In the genomic region with DNA sequence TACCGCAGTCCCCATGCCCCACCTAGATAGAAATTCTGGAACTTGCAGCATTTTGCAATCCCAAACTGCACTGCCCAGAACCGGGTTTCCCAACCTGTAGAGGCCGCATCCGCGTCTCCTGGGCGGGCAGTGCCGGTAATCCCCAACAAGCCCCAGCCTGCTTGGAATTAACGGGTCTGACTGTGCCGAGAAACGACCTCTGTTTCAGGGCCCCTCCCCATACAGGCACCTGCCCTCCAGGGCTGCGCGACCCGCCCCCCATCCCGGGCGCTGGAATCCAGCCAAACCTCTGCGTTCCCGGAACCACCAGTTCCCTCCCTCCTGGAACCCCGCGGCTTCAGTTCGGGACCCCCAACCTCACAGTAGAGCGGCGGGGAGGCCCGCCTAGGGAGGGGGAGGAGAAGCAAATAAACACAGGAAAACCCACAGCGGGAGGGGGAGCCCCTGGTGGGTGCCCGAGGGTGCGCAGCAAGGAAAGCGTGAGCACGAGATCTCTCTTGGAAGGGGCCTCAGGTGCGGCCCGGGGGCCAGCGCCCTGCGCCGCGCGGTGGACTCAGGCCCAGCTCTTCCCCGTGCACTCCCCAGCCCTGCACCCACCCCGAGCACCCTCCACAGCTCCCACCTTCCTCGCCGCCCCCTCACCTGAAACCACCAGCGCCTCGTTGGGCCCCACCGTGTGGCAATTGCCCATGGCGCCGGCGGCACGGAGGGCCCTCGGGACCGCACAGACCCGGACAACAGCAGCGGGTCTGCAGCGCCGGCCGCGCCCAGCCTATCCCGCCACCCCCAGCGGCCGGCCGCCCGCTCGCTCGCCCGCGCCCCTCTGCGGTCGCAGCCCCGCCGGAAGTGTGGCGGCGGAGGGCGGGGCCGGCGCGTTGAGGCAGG, we compare ENCODE assay signal across 1 cellular context.
TF ChIP-seq lines count a peak whose summit lies in the region.

A gene with protein sequence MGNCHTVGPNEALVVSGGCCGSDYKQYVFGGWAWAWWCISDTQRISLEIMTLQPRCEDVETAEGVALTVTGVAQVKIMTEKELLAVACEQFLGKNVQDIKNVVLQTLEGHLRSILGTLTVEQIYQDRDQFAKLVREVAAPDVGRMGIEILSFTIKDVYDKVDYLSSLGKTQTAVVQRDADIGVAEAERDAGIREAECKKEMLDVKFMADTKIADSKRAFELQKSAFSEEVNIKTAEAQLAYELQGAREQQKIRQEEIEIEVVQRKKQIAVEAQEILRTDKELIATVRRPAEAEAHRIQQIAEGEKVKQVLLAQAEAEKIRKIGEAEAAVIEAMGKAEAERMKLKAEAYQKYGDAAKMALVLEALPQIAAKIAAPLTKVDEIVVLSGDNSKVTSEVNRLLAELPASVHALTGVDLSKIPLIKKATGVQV (minus strand): TSS at position 850 of the 885 bp plus-strand sequence. CDS start 159 bp downstream, at position 691.

TF ChIP-seq in K562, 482 proteins besides CTCF, POLR2A, EP300 and RAD21 (continued from another document and continues in another):
- TF ChIP-seq TRIM24 (IDR thresholded peaks at IDR 0.05) (0 out of 4 replicates have a peak, but pooled peaks of 1 of the 2 experiments have one; percentile 9), NEUROD1 (IDR thresholded peaks at IDR 0.05; ENCODE audit: borderline replicate concordance, low read depth, low read length, partially characterized antibody) (peak; percentile 10), ZNF76 (CRISPR knock-in tag; IDR thresholded peaks at IDR 0.05; ENCODE audit: borderline replicate concordance) (peak; percentile 50; the same call in 1 of the 2 replicates), HMGN3 (IDR thresholded peaks at IDR 0.05; ENCODE audit: borderline replicate concordance, extremely low read depth, insufficient read length, low read depth, low read length) (peak; percentile 89), HMBOX1 (IDR thresholded peaks at IDR 0.05) (no peak), NFRKB (IDR thresholded peaks at IDR 0.05; ENCODE audit: low read depth) (no peak), ZNF175 (CRISPR knock-in tag; IDR thresholded peaks at IDR 0.05; ENCODE audit: low read depth) (0 out of 2 replicates have a peak, but pooled peaks have one; percentile 13), ZSCAN29 (IDR thresholded peaks at IDR 0.05) (no peak; the same call in 1 of the 2 replicates), ZNF354B (CRISPR knock-in tag; IDR thresholded peaks at IDR 0.05) (no peak), NUFIP1 (IDR thresholded peaks at IDR 0.05; ENCODE audit: partially characterized antibody) (no peak), HDAC8 (tag; IDR thresholded peaks at IDR 0.05) (no peak), DDX20 (tag; IDR thresholded peaks at IDR 0.05; ENCODE audit: low read depth) (no peak), ATF6 (CRISPR knock-in tag; IDR thresholded peaks at IDR 0.05) (peak; percentile 84; the same call in 1 of the 2 replicates), HMGXB4 (CRISPR knock-in tag; IDR thresholded peaks at IDR 0.05) (peak; percentile 10; the same call in 1 of the 2 replicates), POLR2B (IDR thresholded peaks at IDR 0.05; ENCODE audit: low read depth, partially characterized antibody) (peak; percentile 68), KLF13 (tag; IDR thresholded peaks at IDR 0.05; ENCODE audit: borderline replicate concordance, low read depth) (no peak), KLF16 (IDR thresholded peaks at IDR 0.05) (0 out of 2 replicates have a peak, but pooled peaks have one; percentile 10), CREB3 (tag; conservative IDR thresholded peaks at IDR 0.05; ENCODE audit: low read depth) (no peak), KAT2B (IDR thresholded peaks at IDR 0.05; ENCODE audit: low read depth, low read length) (no peak), GATAD2B (IDR thresholded peaks at IDR 0.05; ENCODE audit: borderline replicate concordance) (peak; percentile 89), NONO (IDR thresholded peaks at IDR 0.05; ENCODE audit: low read depth in 2 of 2, low read length in 1 of 2) (peak; percentile 59 to 92; a peak in 3 of 4 replicates), ILF3 (IDR thresholded peaks at IDR 0.05; ENCODE audit: borderline replicate concordance) (peak; percentile 94), C11orf30 (IDR thresholded peaks at IDR 0.05; ENCODE audit: low read depth) (no peak), SRSF9 (IDR thresholded peaks at IDR 0.05; ENCODE audit: borderline replicate concordance, low read depth, low read length) (no peak), NFIX (CRISPR knock-in tag; IDR thresholded peaks at IDR 0.05; ENCODE audit: low read depth) (0 out of 2 replicates have a peak, but pooled peaks have one; percentile 13), SMARCC2 (IDR thresholded peaks at IDR 0.05; ENCODE audit: low read depth) (no peak; the same call in 1 of the 2 replicates), ZBTB34 (CRISPR knock-in tag; IDR thresholded peaks at IDR 0.05) (no peak), CHD2 (IDR thresholded peaks at IDR 0.05; ENCODE audit: low read depth, low read length) (0 out of 2 replicates have a peak, but pooled peaks have one; percentile 6), ZBTB49 (CRISPR knock-in tag; IDR thresholded peaks at IDR 0.05; ENCODE audit: borderline replicate concordance) (no peak)
- TF ChIP-seq, protein P1, sequence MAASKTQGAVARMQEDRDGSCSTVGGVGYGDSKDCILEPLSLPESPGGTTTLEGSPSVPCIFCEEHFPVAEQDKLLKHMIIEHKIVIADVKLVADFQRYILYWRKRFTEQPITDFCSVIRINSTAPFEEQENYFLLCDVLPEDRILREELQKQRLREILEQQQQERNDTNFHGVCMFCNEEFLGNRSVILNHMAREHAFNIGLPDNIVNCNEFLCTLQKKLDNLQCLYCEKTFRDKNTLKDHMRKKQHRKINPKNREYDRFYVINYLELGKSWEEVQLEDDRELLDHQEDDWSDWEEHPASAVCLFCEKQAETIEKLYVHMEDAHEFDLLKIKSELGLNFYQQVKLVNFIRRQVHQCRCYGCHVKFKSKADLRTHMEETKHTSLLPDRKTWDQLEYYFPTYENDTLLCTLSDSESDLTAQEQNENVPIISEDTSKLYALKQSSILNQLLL (CRISPR knock-in tag; IDR thresholded peaks at IDR 0.05; ENCODE audit: borderline replicate concordance): no peak
- TF ChIP-seq, protein P2, sequence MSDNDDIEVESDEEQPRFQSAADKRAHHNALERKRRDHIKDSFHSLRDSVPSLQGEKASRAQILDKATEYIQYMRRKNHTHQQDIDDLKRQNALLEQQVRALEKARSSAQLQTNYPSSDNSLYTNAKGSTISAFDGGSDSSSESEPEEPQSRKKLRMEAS (CRISPR knock-in tag; IDR thresholded peaks at IDR 0.05): no peak
- TF ChIP-seq, protein P3, sequence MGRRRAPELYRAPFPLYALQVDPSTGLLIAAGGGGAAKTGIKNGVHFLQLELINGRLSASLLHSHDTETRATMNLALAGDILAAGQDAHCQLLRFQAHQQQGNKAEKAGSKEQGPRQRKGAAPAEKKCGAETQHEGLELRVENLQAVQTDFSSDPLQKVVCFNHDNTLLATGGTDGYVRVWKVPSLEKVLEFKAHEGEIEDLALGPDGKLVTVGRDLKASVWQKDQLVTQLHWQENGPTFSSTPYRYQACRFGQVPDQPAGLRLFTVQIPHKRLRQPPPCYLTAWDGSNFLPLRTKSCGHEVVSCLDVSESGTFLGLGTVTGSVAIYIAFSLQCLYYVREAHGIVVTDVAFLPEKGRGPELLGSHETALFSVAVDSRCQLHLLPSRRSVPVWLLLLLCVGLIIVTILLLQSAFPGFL (CRISPR knock-in tag; IDR thresholded peaks at IDR 0.05): no peak
- TF ChIP-seq, protein P4, sequence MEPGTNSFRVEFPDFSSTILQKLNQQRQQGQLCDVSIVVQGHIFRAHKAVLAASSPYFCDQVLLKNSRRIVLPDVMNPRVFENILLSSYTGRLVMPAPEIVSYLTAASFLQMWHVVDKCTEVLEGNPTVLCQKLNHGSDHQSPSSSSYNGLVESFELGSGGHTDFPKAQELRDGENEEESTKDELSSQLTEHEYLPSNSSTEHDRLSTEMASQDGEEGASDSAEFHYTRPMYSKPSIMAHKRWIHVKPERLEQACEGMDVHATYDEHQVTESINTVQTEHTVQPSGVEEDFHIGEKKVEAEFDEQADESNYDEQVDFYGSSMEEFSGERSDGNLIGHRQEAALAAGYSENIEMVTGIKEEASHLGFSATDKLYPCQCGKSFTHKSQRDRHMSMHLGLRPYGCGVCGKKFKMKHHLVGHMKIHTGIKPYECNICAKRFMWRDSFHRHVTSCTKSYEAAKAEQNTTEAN (CRISPR knock-in tag; IDR thresholded peaks at IDR 0.05): 0 out of 2 replicates have a peak, but pooled peaks have one; percentile 57
- TF ChIP-seq, protein P5, sequence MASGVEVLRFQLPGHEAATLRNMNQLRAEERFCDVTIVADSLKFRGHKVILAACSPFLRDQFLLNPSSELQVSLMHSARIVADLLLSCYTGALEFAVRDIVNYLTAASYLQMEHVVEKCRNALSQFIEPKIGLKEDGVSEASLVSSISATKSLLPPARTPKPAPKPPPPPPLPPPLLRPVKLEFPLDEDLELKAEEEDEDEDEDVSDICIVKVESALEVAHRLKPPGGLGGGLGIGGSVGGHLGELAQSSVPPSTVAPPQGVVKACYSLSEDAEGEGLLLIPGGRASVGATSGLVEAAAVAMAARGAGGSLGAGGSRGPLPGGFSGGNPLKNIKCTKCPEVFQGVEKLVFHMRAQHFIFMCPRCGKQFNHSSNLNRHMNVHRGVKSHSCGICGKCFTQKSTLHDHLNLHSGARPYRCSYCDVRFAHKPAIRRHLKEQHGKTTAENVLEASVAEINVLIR (CRISPR knock-in tag; IDR thresholded peaks at IDR 0.05): no peak; the same call in 1 of the 2 replicates
